ENCODE assay signal across 8 cellular contexts in the genomic region with DNA sequence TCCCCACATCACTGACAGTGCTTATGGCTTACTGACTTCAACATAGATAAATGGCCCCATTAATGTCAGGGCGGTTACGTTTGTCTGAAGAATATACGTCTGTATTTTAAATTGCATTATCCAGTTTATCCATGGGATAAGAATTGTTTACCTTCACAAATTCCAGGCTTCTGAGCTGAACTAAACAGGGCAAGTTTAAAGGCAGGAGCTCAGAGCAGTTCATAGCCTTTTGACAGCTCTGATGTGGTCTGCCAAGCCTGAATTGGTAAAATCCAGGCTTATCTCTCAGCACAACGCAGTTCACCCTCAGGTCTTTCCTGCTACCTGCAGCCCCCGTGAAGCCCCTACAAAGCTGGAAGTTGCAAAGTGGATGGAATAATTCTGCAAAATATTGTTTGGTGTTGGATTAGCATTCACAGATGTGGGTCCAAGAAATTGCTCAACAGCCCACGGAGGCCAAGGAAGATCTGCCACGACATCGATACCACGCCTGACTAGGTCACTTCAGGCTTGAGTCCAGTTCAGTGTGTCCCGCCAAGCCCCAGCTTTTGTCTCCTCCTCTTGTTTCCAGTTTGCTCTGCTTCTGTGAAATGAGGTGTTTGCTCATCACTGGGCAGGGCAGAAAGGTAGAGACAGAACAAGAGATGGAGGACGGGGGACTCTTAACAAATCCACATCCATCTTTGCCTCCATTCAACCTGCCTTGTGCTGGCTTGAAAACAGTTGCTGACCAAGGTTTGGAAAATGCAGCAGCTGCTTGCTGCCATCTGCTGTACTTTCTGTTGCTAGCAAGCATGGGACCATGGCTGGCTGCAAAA.
A peak's percentile ranks its signal among the peaks of the same experiment; 100 is the strongest.
DNase-seq lines count a peak whose midpoint lies in the region; ATAC-seq and TF ChIP-seq lines count a peak whose summit lies in the region.

No MANE protein-coding gene starts in this region.

- ATAC-seq in GM18498 (IDR thresholded peaks at IDR 0.05; ENCODE audit: unreplicated experiment): no peak
- ATAC-seq in GM19035 (IDR thresholded peaks at IDR 0.05; ENCODE audit: unreplicated experiment): no peak

- H3K4me3 Mint-ChIP-seq in endothelial cell (ENCODE audit: unreplicated experiment) (no peak overlapping the region), neural crest cell (no peak overlapping the region)

- H4K20me1 ChIP-seq in OCI-LY1 (ENCODE audit: insufficient read depth, low read length): no peaks in the 10 kb centered on the region

- H3K27me3 Mint-ChIP-seq in endothelial cell (ENCODE audit: unreplicated experiment) (peaks cover 2% of the 10 kb centered on the region), neural crest cell (ENCODE audit: low read depth) (no peaks in the 10 kb centered on the region)

- no peaks in the 10 kb centered on the region for H3K36me3 ChIP-seq in OCI-LY1 (ENCODE audit: insufficient read depth, low read length)

- no peak overlapping the region for H2AFZ ChIP-seq in OCI-LY1 (ENCODE audit: low read length)

- H3K27ac Mint-ChIP-seq in endothelial cell (ENCODE audit: unreplicated experiment): no peak overlapping the region
- H3K27ac Mint-ChIP-seq in neural crest cell (ENCODE audit: unreplicated experiment): no peak overlapping the region

- no peaks in the 10 kb centered on the region for H3K79me2 ChIP-seq in OCI-LY1 (ENCODE audit: insufficient read depth, low read length)

- no peaks in the 10 kb centered on the region for H3K4me1 ChIP-seq in OCI-LY1 (ENCODE audit: insufficient read depth, low read length, severe bottlenecking)

- TF ChIP-seq CTCF in OCI-LY1 (IDR thresholded peaks at IDR 0.05; ENCODE audit: low read length) (peak; percentile 18; the same call in 1 of the 2 replicates), endothelial cell (IDR thresholded peaks at IDR 0.05; ENCODE audit: unreplicated experiment) (no peak), neural crest cell (conservative IDR thresholded peaks at IDR 0.05) (peak; percentile 77)

- H3F3A ChIP-seq in OCI-LY1 (ENCODE audit: insufficient read depth, low read length): no peaks in the 10 kb centered on the region

- H3K4me3 ChIP-seq in OCI-LY1 (ENCODE audit: low read depth, low read length, poor library complexity, severe bottlenecking): no peak overlapping the region

- H3K27me3 ChIP-seq in OCI-LY1 (ENCODE audit: insufficient read depth, low read length): no peaks in the 10 kb centered on the region

- H3K4me1 Mint-ChIP-seq in endothelial cell (ENCODE audit: unreplicated experiment) (peaks cover 16% of the 10 kb centered on the region), neural crest cell (no peaks in the 10 kb centered on the region)

- H3K9me3 Mint-ChIP-seq in endothelial cell (ENCODE audit: unreplicated experiment) (no peaks in the 10 kb centered on the region), neural crest cell (peaks cover 2% of the 10 kb centered on the region)

- no peaks in the 10 kb centered on the region for H3K9me2 ChIP-seq in OCI-LY1 (ENCODE audit: low read depth, low read length)

- no peak overlapping the region for H3K27ac ChIP-seq in OCI-LY1 (ENCODE audit: low read depth, low read length, poor library complexity, severe bottlenecking)

- DNase-seq in 8988T: peak; percentile 11
- peak; percentile 77 for DNase-seq in GM03348 (ENCODE audit: low spot score)
- peak; percentile 55 for DNase-seq in endothelial cell (ENCODE audit: low spot score)
- DNase-seq in neural crest cell (ENCODE audit: low read depth, low spot score): peak; percentile 19
- no peak for DNase-seq in NK-92 (lab: John Stamatoyannopoulos, UW; ENCODE audit: unreplicated experiment)

- no peak overlapping the region for H3K4me2 ChIP-seq in OCI-LY1 (ENCODE audit: low read length)

- H3K36me3 Mint-ChIP-seq in endothelial cell (ENCODE audit: low read depth, unreplicated experiment): no peaks in the 10 kb centered on the region
- no peaks in the 10 kb centered on the region for H3K36me3 Mint-ChIP-seq in neural crest cell (ENCODE audit: low read depth)

- H3K9ac ChIP-seq in OCI-LY1 (ENCODE audit: low read length): no peak overlapping the region

- no peaks in the 10 kb centered on the region for H3K9me3 ChIP-seq in OCI-LY1 (ENCODE audit: low read length)
